Comparison of ENCODE assay signal across 18 cellular contexts in the genomic region with DNA sequence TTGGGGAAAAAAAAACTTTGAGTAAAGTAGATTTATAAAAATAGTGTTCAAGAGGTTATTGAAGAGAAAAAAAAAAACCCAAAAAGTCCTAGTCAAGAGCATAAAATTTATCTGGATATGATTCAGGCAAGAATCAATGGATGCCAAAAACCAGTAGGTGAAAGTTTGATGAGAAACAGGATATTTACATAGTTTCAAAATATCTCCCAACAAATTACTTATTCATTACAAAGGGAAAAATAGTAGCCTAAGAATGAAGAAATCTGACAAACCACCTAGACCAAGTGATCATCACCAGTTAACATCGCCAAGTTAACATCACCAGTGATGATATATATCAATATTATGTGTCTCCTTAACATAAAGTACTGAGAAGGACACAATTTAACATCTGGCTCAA.
"Had no signal": no experiment of that assay in that cellular context is flagged by ENCODE, and none has a peak within 500 bp of the region (broad histone marks: within the 10 kb centered on the region; RNA-seq: fewer than 3 reads in every experiment).

No MANE protein-coding gene starts in this region.

- FAIRE-seq: endometrium, keratinocyte, pancreas, small intestine had no signal

- H3K4me3 ChIP-seq: dorsolateral prefrontal cortex, gastrocnemius medialis, left ventricle myocardium inferior, pancreas, stomach had no signal

- ATAC-seq: esophagus mucosa, gastrocnemius medialis, pancreas, right cardiac atrium had no signal

- H3K9me3 ChIP-seq: gastrocnemius medialis, left ventricle myocardium inferior, pancreas, stomach had no signal

- H3K27me3 ChIP-seq: dorsolateral prefrontal cortex, gastrocnemius medialis, pancreas, stomach had no signal

- H3K36me3 ChIP-seq: gastrocnemius medialis, left ventricle myocardium inferior, pancreas, stomach had no signal

- DNase-seq: cortex of kidney; dorsolateral prefrontal cortex; effector memory CD4-positive, alpha-beta T cell; gastrocnemius medialis; left ventricle myocardium inferior; mesendoderm; naive B cell; occipital lobe; pancreas; right cardiac atrium; small intestine; stimulated activated CD4-positive, alpha-beta T cell treated with anti-CD3 and anti-CD28 coated beads, Interleukin-12 subunit alpha, Interleukin-12 subunit beta, amount 100 ng/mL, for 4 hours; stimulated activated naive CD4-positive, alpha-beta T cell; stomach; trophoblast cell had no signal

- H3K27ac ChIP-seq: dorsolateral prefrontal cortex, gastrocnemius medialis, left ventricle myocardium inferior, pancreas, stomach had no signal

- H3K4me1 ChIP-seq: gastrocnemius medialis, pancreas, stomach had no signal
